ENCODE assay signal across 30 cellular contexts in genomic region chr1:118396279-118396678, GRCh38.
"Had no signal": no experiment of that assay in that cellular context is flagged by ENCODE, and none has a peak within 500 bp of the region (broad histone marks: within the 10 kb centered on the region; RNA-seq: fewer than 3 reads in every experiment).

No MANE protein-coding gene starts in this region.

- DNase-seq: activated CD4-positive, alpha-beta memory T cell treated with anti-CD3 and anti-CD28 coated beads, Interleukin-2, amount 10 ng/mL, durations not matched to agents 7 days and 5 days; activated CD4-positive, alpha-beta T cell treated with anti-CD3 and anti-CD28 coated beads for 1 hour; activated CD4-positive, alpha-beta T cell treated with anti-CD3 and anti-CD28 coated beads for 36 hours; activated CD4-positive, alpha-beta T cell treated with anti-CD3 and anti-CD28 coated beads for 48 hours; activated CD4-positive, alpha-beta T cell treated with anti-CD3 and anti-CD28 coated beads, Interleukin-2, amount 10 ng/mL, durations not matched to agents 7 days and 5 days; activated CD4-positive, alpha-beta T cell treated with anti-CD3 and anti-CD28 coated beads, Interleukin-2, amount 50 U/mL, for 48 hours; activated CD4-positive, CD25-positive, alpha-beta regulatory T cell; activated CD8-positive, alpha-beta memory T cell treated with anti-CD3 and anti-CD28 coated beads for 24 hours; activated CD8-positive, alpha-beta memory T cell treated with anti-CD3 and anti-CD28 coated beads, Interleukin-2, amount 10 ng/mL, durations not matched to agents 7 days and 5 days; activated CD8-positive, alpha-beta memory T cell treated with anti-CD3 and anti-CD28 coated beads, Interleukin-2, amount 50 U/mL, for 48 hours; activated CD8-positive, alpha-beta T cell treated with anti-CD3 and anti-CD28 coated beads, Interleukin-2, amount 10 ng/mL, durations not matched to agents 7 days and 5 days; activated effector memory CD4-positive, alpha-beta T cell treated with Interleukin-2 at 50 U/mL for 16 hours; activated gamma-delta T cell; activated naive CD4-positive, alpha-beta T cell treated with anti-CD3 and anti-CD28 coated beads, Interleukin-2, amount 10 ng/mL, durations not matched to agents 7 days and 5 days; activated naive CD4-positive, alpha-beta T cell treated with Interleukin-2 at 50 U/mL for 16 hours; activated naive CD8-positive, alpha-beta T cell treated with anti-CD3 and anti-CD28 coated beads, Interleukin-2, amount 10 ng/mL, durations not matched to agents 7 days and 5 days; activated naive CD8-positive, alpha-beta T cell treated with anti-CD3 and anti-CD28 coated beads, Interleukin-2, amount 50 U/mL, for 24 hours; activated T-cell treated with anti-CD3 and anti-CD28 coated beads, Interleukin-2, amount 50 U/mL, for 24 hours; activated T-cell treated with anti-CD3 and anti-CD28 coated beads, Interleukin-2, amount 50 U/mL, for 48 hours; amygdala; anterior cingulate cortex; central memory CD4-positive, alpha-beta T cell; SW 1271; T-helper 1 cell; T-helper 2 cell; T-helper 9 cell; WERI-Rb-1 had no signal

- H3K4me3 ChIP-seq: ascending aorta had no signal

- H3K27me3 ChIP-seq: ascending aorta had no signal

- H3K36me3 ChIP-seq: ascending aorta, WERI-Rb-1 had no signal

- H3K27ac ChIP-seq: ascending aorta, WERI-Rb-1 had no signal

- ATAC-seq: activated CD4-positive, alpha-beta T cell treated with anti-CD3 and anti-CD28 coated beads for 36 hours; activated CD4-positive, CD25-positive, alpha-beta regulatory T cell treated with anti-CD3 and anti-CD28 coated beads, Interleukin-2, amount 50 U/mL, for 24 hours; activated CD8-positive, alpha-beta memory T cell treated with anti-CD3 and anti-CD28 coated beads, Interleukin-2, amount 10 ng/mL, durations not matched to agents 7 days and 5 days; activated CD8-positive, alpha-beta T cell treated with anti-CD3 and anti-CD28 coated beads, Interleukin-2, amount 10 ng/mL, durations not matched to agents 7 days and 5 days; activated naive CD8-positive, alpha-beta T cell treated with anti-CD3 and anti-CD28 coated beads, Interleukin-2, amount 50 U/mL, for 24 hours; WTC11 had no signal

- H3K9me3 ChIP-seq: ascending aorta had no signal

- H3K4me1 ChIP-seq: ascending aorta had no signal
